26 cellular contexts compared by ENCODE assay signal in genomic region chr1:57470028-57470427, GRCh38. TPM values are rescaled to one million over a fixed set of nuclear protein-coding genes. Genes with fewer than 3 reads are reported as not detected.
DNase-seq lines count a peak whose midpoint lies in the region; ATAC-seq, FAIRE-seq and TF ChIP-seq lines count a peak whose summit lies in the region.
"Had no signal": no experiment of that assay in that cellular context is flagged by ENCODE, and none has a peak within 500 bp of the region (broad histone marks: within the 10 kb centered on the region; RNA-seq: fewer than 3 reads in every experiment).

No MANE protein-coding gene starts in this region.

- no peaks in the 10 kb centered on the region for H3K79me2 ChIP-seq in HepG2 (ENCODE audit: insufficient read depth, low read length)

- no peak overlapping the region for H3K9ac ChIP-seq in IMR-90 (ENCODE audit: low read depth, low read length)
- H3K9ac ChIP-seq in HepG2 (ENCODE audit: insufficient read depth, low read depth, low read length) = no peak overlapping the region

- no peaks in the 10 kb centered on the region for H3K4me1 Mint-ChIP-seq in activated CD8-positive, alpha-beta T cell treated with anti-CD3 and anti-CD28 coated beads, Interleukin-2, amount 10 ng/mL, durations not matched to agents 7 days and 5 days (ENCODE audit: low read depth)
- H3K4me1 Mint-ChIP-seq: activated naive CD4-positive, alpha-beta T cell treated with anti-CD3 and anti-CD28 coated beads, Interleukin-2, amount 10 ng/mL, durations not matched to agents 7 days and 5 days; brain; CD4-positive, CD25-positive, alpha-beta regulatory T cell; stimulated activated memory B cell treated with anti-CD40 and anti-IgM and Interleukin-4, amounts not matched to agents 10 μg/mL and 1 μg/mL and 100 μg/mL, for 72 hours had no signal

- H3K18ac ChIP-seq in IMR-90 (ENCODE audit: low read depth, low read length) = no peak overlapping the region

- peak overlapping the region; percentile 89 for H2BK120ac ChIP-seq in IMR-90 (ENCODE audit: low read depth, low read length)

- POLR2A ChIA-PET in AG04450 (lab: Yijun Ruan, JAX) = interaction anchor here (1.0 kb wide), 1 partner anchor 20 kb away, joined by 3 read pairs; no protein-coding TSS in a partner anchor
- POLR2A ChIA-PET in IMR-90 (lab: Charles Lee; ENCODE audit: unreplicated experiment) = no interaction called here
- POLR2A ChIA-PET in activated CD8-positive, alpha-beta T cell treated with anti-CD3 and anti-CD28 coated beads, Interleukin-2, amount 10 ng/mL, durations not matched to agents 7 days and 5 days (lab: Charles Lee) = no interaction called here
- POLR2A ChIA-PET in HepG2 (lab: Yijun Ruan, JAX) = no interaction called here

- peaks cover 4% of the 10 kb centered on the region; the same call in 1 of the 2 replicates for H3K9me1 ChIP-seq in IMR-90 (ENCODE audit: insufficient read depth, low read length)

- H3K27me3 Mint-ChIP-seq in activated CD8-positive, alpha-beta T cell treated with anti-CD3 and anti-CD28 coated beads, Interleukin-2, amount 10 ng/mL, durations not matched to agents 7 days and 5 days (ENCODE audit: low read depth) = no peaks in the 10 kb centered on the region
- H3K27me3 Mint-ChIP-seq: activated naive CD4-positive, alpha-beta T cell treated with anti-CD3 and anti-CD28 coated beads, Interleukin-2, amount 10 ng/mL, durations not matched to agents 7 days and 5 days; brain; CD4-positive, CD25-positive, alpha-beta regulatory T cell; stimulated activated memory B cell treated with anti-CD40 and anti-IgM and Interleukin-4, amounts not matched to agents 10 μg/mL and 1 μg/mL and 100 μg/mL, for 72 hours had no signal

- H2AK5ac ChIP-seq in IMR-90 (ENCODE audit: low read depth, low read length) = no peak overlapping the region

- WGBS in IMR-90 (ENCODE audit: extremely low coverage in 2 of 2, insufficient read length in 1 of 2), 2 experiments = 17% methylated on average over 1 of the region's 1 CpG; no CpG with 5 or more reads in 1 of the 2 experiments
- 6% methylated on average over 1 of the region's 1 CpG for WGBS in HepG2 (ENCODE audit: low lambda C conversion rate)

- no peak overlapping the region for H4K5ac ChIP-seq in IMR-90 (ENCODE audit: low read depth, low read length)

- H2AFZ ChIP-seq in IMR-90 (replicated peaks; ENCODE audit: low read length, poor library complexity) = no peak overlapping the region
- no peak overlapping the region for H2AFZ ChIP-seq in HepG2 (ENCODE audit: low read length)

- H3K4me3 ChIP-seq in AG04450 (ENCODE audit: low read depth, low read length) (no peak overlapping the region), IMR-90 (ENCODE audit: insufficient read depth, low read depth, low read length) (no peak overlapping the region), astrocyte of the spinal cord (ENCODE audit: low read depth, low read length) (no peak overlapping the region), HepG2 (replicated peaks in 1 of 3; ENCODE audit: insufficient read depth in 1 of 3, low read depth in 2 of 3, low read length in 3 of 3) (no peak overlapping the region)
- H3K4me3 ChIP-seq: A549, testis had no signal

- in situ Hi-C loops in IMR-90 (cut with MboI; ENCODE audit: low sequenced_read_pairs) (no loop called here), astrocyte of the spinal cord (cut with HindIII; ENCODE audit: low sequenced_read_pairs) (no loop called here), HepG2 (cut with HindIII; ENCODE audit: extremely low pct_ligation_motif_present, low pct_unique_long_range_greater_than_20kb) (no loop called here)

- no peak overlapping the region for H3K27ac Mint-ChIP-seq in activated CD8-positive, alpha-beta T cell treated with anti-CD3 and anti-CD28 coated beads, Interleukin-2, amount 10 ng/mL, durations not matched to agents 7 days and 5 days
- H3K27ac Mint-ChIP-seq: activated CD8-positive, alpha-beta T cell treated with anti-CD3 and anti-CD28 coated beads for 36 hours; activated naive CD4-positive, alpha-beta T cell treated with anti-CD3 and anti-CD28 coated beads, Interleukin-2, amount 10 ng/mL, durations not matched to agents 7 days and 5 days; CD4-positive, CD25-positive, alpha-beta regulatory T cell; natural killer cell treated with Interleukin-12 subunit alpha and Interleukin-12 subunit beta and Interleukin-15 and Interleukin-18, amount 100 ng/mL, for 72 hours; stimulated activated memory B cell treated with anti-CD40 and anti-IgM and Interleukin-4, amounts not matched to agents 10 μg/mL and 1 μg/mL and 100 μg/mL, for 72 hours had no signal

- H4K91ac ChIP-seq in IMR-90 (ENCODE audit: insufficient read depth, low read depth, low read length) = peak overlapping the region; percentile 37; the same call in 1 of the 2 replicates

- dilution Hi-C loops in IMR-90 (cut with HindIII; ENCODE audit: low sequenced_read_pairs, unreplicated experiment) = no loop called here

- no peaks in the 10 kb centered on the region for H3K9me3 Mint-ChIP-seq in activated CD8-positive, alpha-beta T cell treated with anti-CD3 and anti-CD28 coated beads, Interleukin-2, amount 10 ng/mL, durations not matched to agents 7 days and 5 days (ENCODE audit: insufficient read depth)
- H3K9me3 Mint-ChIP-seq: activated CD8-positive, alpha-beta T cell treated with anti-CD3 and anti-CD28 coated beads for 36 hours; activated naive CD4-positive, alpha-beta T cell treated with anti-CD3 and anti-CD28 coated beads, Interleukin-2, amount 10 ng/mL, durations not matched to agents 7 days and 5 days; stimulated activated memory B cell treated with anti-CD40 and anti-IgM and Interleukin-4, amounts not matched to agents 10 μg/mL and 1 μg/mL and 100 μg/mL, for 72 hours had no signal

- FAIRE-seq in HepG2 (lab: Jason Lieb, UNC) = no peak
- FAIRE-seq: A549, G401.6 had no signal

- H2BK15ac ChIP-seq in IMR-90 (ENCODE audit: low read depth, low read length) = peak overlapping the region; percentile 35; the same call in 1 of the 3 replicates

- H3K4me2 ChIP-seq in IMR-90 (ENCODE audit: low read depth, low read length) = peak overlapping the region; percentile 41; the same call in 1 of the 2 replicates
- no peak overlapping the region for H3K4me2 ChIP-seq in HepG2 (ENCODE audit: low read depth, low read length)
- H3K4me2 ChIP-seq: A549 had no signal

- peak overlapping the region; percentile 52; the same call in 1 of the 2 replicates for H3K4ac ChIP-seq in IMR-90 (ENCODE audit: low read depth, low read length)

- H3K36me3 ChIP-seq in IMR-90 (ENCODE audit: control insufficient read depth, insufficient read depth, low read length) (no peaks in the 10 kb centered on the region), HepG2 (replicated peaks in 1 of 2; ENCODE audit: control insufficient read depth in 1 of 2, insufficient read depth in 2 of 2, low read length in 2 of 2) (no peaks in the 10 kb centered on the region)

- no peak overlapping the region for H3K4me3 Mint-ChIP-seq in activated CD8-positive, alpha-beta T cell treated with anti-CD3 and anti-CD28 coated beads, Interleukin-2, amount 10 ng/mL, durations not matched to agents 7 days and 5 days
- H3K4me3 Mint-ChIP-seq: activated CD8-positive, alpha-beta T cell treated with anti-CD3 and anti-CD28 coated beads for 36 hours; activated naive CD4-positive, alpha-beta T cell treated with anti-CD3 and anti-CD28 coated beads, Interleukin-2, amount 10 ng/mL, durations not matched to agents 7 days and 5 days; brain; CD4-positive, CD25-positive, alpha-beta regulatory T cell; natural killer cell treated with Interleukin-12 subunit alpha and Interleukin-12 subunit beta and Interleukin-15 and Interleukin-18, amount 100 ng/mL, for 72 hours; stimulated activated memory B cell treated with anti-CD40 and anti-IgM and Interleukin-4, amounts not matched to agents 10 μg/mL and 1 μg/mL and 100 μg/mL, for 72 hours had no signal

- H2BK5ac ChIP-seq in IMR-90 (ENCODE audit: low read depth, low read length, poor library complexity, severe bottlenecking) = peak overlapping the region; percentile 70

- no peaks in the 10 kb centered on the region for H3K27me3 ChIP-seq in AG04450 (ENCODE audit: control insufficient read depth, insufficient read depth, low read length)
- no peaks in the 10 kb centered on the region for H3K27me3 ChIP-seq in IMR-90 (ENCODE audit: control insufficient read depth, insufficient read depth, low read length)
- H3K27me3 ChIP-seq in HepG2 (ENCODE audit: control insufficient read depth in 1 of 2, insufficient read depth in 2 of 2, low read length in 2 of 2) = peaks cover 0 to 17% of the 10 kb centered on the region in 2 experiments; a peak in 3 of 5 replicates
- H3K27me3 ChIP-seq: testis had no signal

- peak overlapping the region; percentile 55; the same call in 1 of the 2 replicates for H3K14ac ChIP-seq in IMR-90 (replicated peaks; ENCODE audit: low read depth, low read length)

- H4K8ac ChIP-seq in IMR-90 (ENCODE audit: low read depth in 2 of 2, low read length in 2 of 2) = peak overlapping the region in 1 of 2 experiments; percentile 59; a peak in 1 of 4 replicates

- H3K9me3 ChIP-seq in AG04450 (ENCODE audit: control insufficient read depth, insufficient read depth, low read length) (no peaks in the 10 kb centered on the region), IMR-90 (ENCODE audit: control insufficient read depth, insufficient read depth, low read length) (no peaks in the 10 kb centered on the region), HepG2 (ENCODE audit: low read length) (no peaks in the 10 kb centered on the region)
- H3K9me3 ChIP-seq: A549, testis had no signal

- H3K4me1 ChIP-seq in IMR-90 (ENCODE audit: control insufficient read depth, insufficient read depth, low read length) = peaks cover 14% of the 10 kb centered on the region
- H3K4me1 ChIP-seq in HepG2 (ENCODE audit: insufficient read depth, low read length) = peaks cover 11% of the 10 kb centered on the region
- H3K4me1 ChIP-seq: A549 had no signal

- ATAC-seq in IMR-90 (ENCODE audit: low read depth) = peak; percentile 62
- ATAC-seq in activated CD8-positive, alpha-beta T cell treated with anti-CD3 and anti-CD28 coated beads, Interleukin-2, amount 10 ng/mL, durations not matched to agents 7 days and 5 days = no peak
- ATAC-seq in HepG2 = no peak
- ATAC-seq: A549; activated CD4-positive, CD25-positive, alpha-beta regulatory T cell treated with anti-CD3 and anti-CD28 coated beads, Interleukin-2, amount 50 U/mL, for 24 hours; activated CD8-positive, alpha-beta T cell treated with anti-CD3 and anti-CD28 coated beads for 36 hours; natural killer cell treated with Interleukin-12 subunit alpha and Interleukin-12 subunit beta and Interleukin-15 and Interleukin-18, amount 100 ng/mL, for 72 hours had no signal

- TF ChIP-seq POLR2A in IMR-90 (IDR thresholded peaks at IDR 0.05; ENCODE audit: low read depth, low read length) = no peak
- TF ChIP-seq POLR2A in HepG2 (IDR thresholded peaks at IDR 0.05; ENCODE audit: insufficient read depth in 1 of 2, low read depth in 2 of 2, low read length in 2 of 2) = no peak

- H3K79me1 ChIP-seq in IMR-90 (ENCODE audit: low read depth in 1 of 2, low read length in 2 of 2) = no peaks in the 10 kb centered on the region

- peak; percentile 26 for DNase-seq in AG04450 (ENCODE audit: low read depth, low spot score)
- peak; percentile 60 for DNase-seq in IMR-90
- peak; percentile 33 for DNase-seq in astrocyte of the spinal cord (ENCODE audit: low read depth, low spot score)
- peak; percentile 83 for DNase-seq in iris pigment epithelial cell (ENCODE audit: low read depth)
- DNase-seq in activated CD8-positive, alpha-beta T cell treated with anti-CD3 and anti-CD28 coated beads, Interleukin-2, amount 10 ng/mL, durations not matched to agents 7 days and 5 days = no peak
- no peak for DNase-seq in inferior parietal cortex (ENCODE audit: extremely low spot score)
- DNase-seq in NK-92 (lab: John Stamatoyannopoulos, UW; ENCODE audit: unreplicated experiment) = no peak
- no peak for DNase-seq in HepG2 (ENCODE audit: low spot score)
- DNase-seq: activated CD8-positive, alpha-beta T cell treated with anti-CD3 and anti-CD28 coated beads for 36 hours; activated naive CD4-positive, alpha-beta T cell treated with anti-CD3 and anti-CD28 coated beads, Interleukin-2, amount 10 ng/mL, durations not matched to agents 7 days and 5 days; activated T-cell treated with anti-CD3 and anti-CD28 coated beads, Interleukin-2, amount 50 U/mL, for 48 hours; CD4-positive, CD25-positive, alpha-beta regulatory T cell; cortex of kidney; DMS 273 treated with DMSO at 0.1 percent for 48 hours; left cardiac atrium; NCI-H146; NCI-H2171; NCI-H526; testis had no signal

- H4K20me1 ChIP-seq in IMR-90 (ENCODE audit: insufficient read depth, low read length) (no peaks in the 10 kb centered on the region), HepG2 (ENCODE audit: insufficient read depth, low read length) (no peaks in the 10 kb centered on the region)

- TF ChIP-seq CTCF in AG04450 (IDR thresholded peaks at IDR 0.05; ENCODE audit: low read depth, low read length) (no peak), IMR-90 (conservative IDR thresholded peaks at IDR 0.05; ENCODE audit: low read depth, low read length) (no peak), astrocyte of the spinal cord (IDR thresholded peaks at IDR 0.05; ENCODE audit: low read depth, low read length) (no peak), HepG2 (CRISPR knock-in tag; IDR thresholded peaks at IDR 0.05) (no peak)

- H3K36me3 Mint-ChIP-seq in activated CD8-positive, alpha-beta T cell treated with anti-CD3 and anti-CD28 coated beads, Interleukin-2, amount 10 ng/mL, durations not matched to agents 7 days and 5 days (ENCODE audit: low read depth) = no peaks in the 10 kb centered on the region
- H3K36me3 Mint-ChIP-seq: activated naive CD4-positive, alpha-beta T cell treated with anti-CD3 and anti-CD28 coated beads, Interleukin-2, amount 10 ng/mL, durations not matched to agents 7 days and 5 days; brain; CD4-positive, CD25-positive, alpha-beta regulatory T cell; natural killer cell treated with Interleukin-12 subunit alpha and Interleukin-12 subunit beta and Interleukin-15 and Interleukin-18, amount 100 ng/mL, for 72 hours; stimulated activated memory B cell treated with anti-CD40 and anti-IgM and Interleukin-4, amounts not matched to agents 10 μg/mL and 1 μg/mL and 100 μg/mL, for 72 hours had no signal

- intact Hi-C loops in IMR-90 (cut with micrococcal nuclease) (no loop called here), HepG2 (cut with micrococcal nuclease; ENCODE audit: unreplicated experiment) (no loop called here)

- BruUV-seq in IMR-90 (replicated peaks; lab: Mats Ljungman, UMichigan) (no TSS peak), HepG2 (replicated peaks; lab: Mats Ljungman, UMichigan) (no TSS peak)

- no peak overlapping the region for H3K56ac ChIP-seq in IMR-90 (ENCODE audit: extremely low read depth, insufficient read depth, low read length)

- CTCF ChIA-PET in AG04450 (lab: Charles Lee) (no interaction called here), IMR-90 (lab: Yijun Ruan, JAX) (no interaction called here), HepG2 (lab: Yijun Ruan, JAX; ENCODE audit: low intra/inter-chr PET ratio, low total read pairs) (no interaction called here)
- CTCF ChIA-PET in activated CD8-positive, alpha-beta T cell treated with anti-CD3 and anti-CD28 coated beads, Interleukin-2, amount 10 ng/mL, durations not matched to agents 7 days and 5 days (lab: Charles Lee) = no interaction called here

- no peak overlapping the region; the same call in 1 of the 2 replicates for H3K23ac ChIP-seq in IMR-90 (ENCODE audit: low read depth, low read length)

- peak overlapping the region; percentile 94; the same call in 1 of the 2 replicates for H2BK20ac ChIP-seq in IMR-90 (ENCODE audit: low read depth, low read length)

- no peak overlapping the region for H2AK9ac ChIP-seq in IMR-90 (replicated peaks; ENCODE audit: low read depth, low read length, poor library complexity)

- H3K27ac ChIP-seq in AG04450 (ENCODE audit: low read depth, low read length) = no peak overlapping the region
- no peak overlapping the region; the same call in 1 of the 2 replicates for H3K27ac ChIP-seq in IMR-90 (ENCODE audit: insufficient read depth, low read length)
- H3K27ac ChIP-seq in HepG2 (ENCODE audit: extremely low read length, insufficient read depth, low read length) = no peak overlapping the region
- H3K27ac ChIP-seq: A549, testis had no signal

- TF ChIP-seq EP300 in HepG2 (IDR thresholded peaks at IDR 0.05; ENCODE audit: low read depth in 2 of 2, low read length in 2 of 2) (no peak), HepG2 (CRISPR knock-in tag; IDR thresholded peaks at IDR 0.05; ENCODE audit: borderline replicate concordance) (no peak)

- no peak for TF ChIP-seq RAD21 in IMR-90 (IDR thresholded peaks at IDR 0.05; ENCODE audit: low read length)
- no peak for TF ChIP-seq RAD21 in HepG2 (CRISPR knock-in tag; IDR thresholded peaks at IDR 0.05)

RNA-seq across cellular contexts. Expression of gene DAB1, which starts 46.2 kb away (rescaled TPM):
- 0.05 and 0.16 TPM in 2 replicates for polyA plus RNA-seq in AG04450 (2011; rRNA removed)
- 0.35 TPM in 1 of 2 replicates, not detected in the other for polyA minus RNA-seq in AG04450 (2011; rRNA and poly(A)+ RNA removed)
- 0.18 and 0.56 TPM in 2 replicates for total RNA-seq in IMR-90 (2012; rRNA removed)
- polyA plus RNA-seq in IMR-90 (2012; rRNA removed) = 0.41 and 0.53 TPM in 2 replicates
- 0.14 and 0.57 TPM in 2 replicates for polyA plus RNA-seq in IMR-90 (2012; cell fraction: cytosol; rRNA removed)
- 0.67 and 0.73 TPM in 2 replicates for polyA plus RNA-seq in IMR-90 (2012; cell fraction: nucleus; rRNA removed; ENCODE audit: low replicate concordance)
- under 1 TPM; 0.10 to 0.18 TPM for total RNA-seq in activated CD8-positive, alpha-beta T cell treated with anti-CD3 and anti-CD28 coated beads, Interleukin-2, amount 10 ng/mL, durations not matched to agents 7 days and 5 days
- 0.08 and 0.13 TPM in 2 replicates for total RNA-seq in HepG2 (2016; rRNA removed; fragmentation: Illumina TruSeq; extraction: Trizol)
- total RNA-seq in HepG2 (2016; cell fraction: cytosol; rRNA removed; fragmentation: Illumina TruSeq; extraction: Trizol; ENCODE audit: low read depth) = 0.53 TPM in 1 of 2 replicates, not detected in the other
- total RNA-seq in HepG2 (2016; cell fraction: insoluble cytoplasmic fraction; rRNA removed; fragmentation: Illumina TruSeq; extraction: Trizol) = 0.19 TPM in 1 of 2 replicates, not detected in the other
- total RNA-seq in HepG2 (2016; cell fraction: membrane; rRNA removed; fragmentation: Illumina TruSeq; extraction: Trizol) = 0.10 and 0.37 TPM in 2 replicates
- not detected in 2 replicates for total RNA-seq in HepG2 (2016; cell fraction: nucleus; rRNA removed; fragmentation: Illumina TruSeq; extraction: Trizol)
- 0.03 and 0.04 TPM in 2 replicates for polyA plus RNA-seq in HepG2 (2011; rRNA removed)
- polyA plus RNA-seq in HepG2 (2011; cell fraction: cytosol; rRNA removed) = 0.01 TPM in 2 replicates
- 0.03 and 0.06 TPM in 2 replicates for polyA plus RNA-seq in HepG2 (2011; cell fraction: nucleus; rRNA removed)
- 0.09 and 0.16 TPM in 2 replicates for polyA plus RNA-seq in HepG2 (2012)
- polyA plus RNA-seq in HepG2 (2016; cell fraction: cytosol; fragmentation: Illumina TruSeq; extraction: Trizol; ENCODE audit: low read depth) = 0.37 and 0.38 TPM in 2 replicates
- 0.43 TPM in 1 of 2 replicates, not detected in the other for polyA plus RNA-seq in HepG2 (2016; cell fraction: insoluble cytoplasmic fraction; fragmentation: Illumina TruSeq; extraction: Trizol; ENCODE audit: low read depth)
- polyA plus RNA-seq in HepG2 (2016; cell fraction: membrane; fragmentation: Illumina TruSeq; extraction: Trizol; ENCODE audit: low read depth) = 0.12 and 0.39 TPM in 2 replicates
- polyA plus RNA-seq in HepG2 (2016; cell fraction: nucleus; fragmentation: Illumina TruSeq; extraction: Trizol; ENCODE audit: insufficient read depth, low read depth) = 0.08 TPM in 1 of 2 replicates, not detected in the other
- not detected in 2 replicates for polyA minus RNA-seq in HepG2 (2011; rRNA and poly(A)+ RNA removed; ENCODE audit: low replicate concordance)
- not detected in 2 replicates for polyA minus RNA-seq in HepG2 (2011; cell fraction: cytosol; rRNA and poly(A)+ RNA removed)
- polyA minus RNA-seq in HepG2 (2011; cell fraction: nucleus; rRNA and poly(A)+ RNA removed) = 0.26 and 0.75 TPM in 2 replicates
- total RNA-seq: activated CD8-positive, alpha-beta T cell treated with anti-CD3 and anti-CD28 coated beads for 36 hours; MCF 10A; natural killer cell treated with Interleukin-12 subunit alpha and Interleukin-12 subunit beta and Interleukin-15 and Interleukin-18, amount 100 ng/mL, for 72 hours had no signal
- polyA plus RNA-seq: A549 had no signal

Comparison
In these comparisons a context has a peak if more than half of its experiments do, and no peak if none do; other contexts are left out.
1. DNase-seq: peak in AG04450 (single experiment), IMR-90 (single experiment), astrocyte of the spinal cord (single experiment) and iris pigment epithelial cell (single experiment); none in activated CD8-positive, alpha-beta T cell treated with anti-CD3 and anti-CD28 coated beads, Interleukin-2, amount 10 ng/mL, durations not matched to agents 7 days and 5 days (single experiment), inferior parietal cortex (single experiment), NK-92 (single experiment) and HepG2 (single experiment).